In the genomic region with DNA sequence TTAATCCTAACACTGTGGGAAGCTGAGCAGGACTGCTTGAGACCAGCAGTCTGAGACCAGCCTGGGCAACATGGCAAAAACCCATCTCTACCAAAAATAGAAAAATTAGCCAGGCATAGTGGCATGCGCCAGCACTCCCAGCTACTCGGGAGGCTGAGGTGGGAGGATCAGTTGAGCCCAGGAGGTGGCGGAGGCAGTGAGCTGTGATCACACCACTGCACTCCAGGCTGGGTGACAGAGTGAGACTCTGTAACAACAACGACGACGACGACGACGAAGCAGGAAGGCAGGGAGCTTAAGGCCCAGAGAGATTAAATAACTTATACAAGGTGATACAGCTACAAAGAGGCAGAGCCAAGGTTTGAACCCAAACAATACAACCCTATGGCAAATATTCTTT, we compare ENCODE assay signal across 17 cellular contexts. TPM values are rescaled to one million over a fixed set of nuclear protein-coding genes. Genes with fewer than 3 reads are reported as not detected.
A peak's percentile ranks its signal among the peaks of the same experiment; 100 is the strongest.
DNase-seq lines count a peak whose midpoint lies in the region; ATAC-seq and TF ChIP-seq lines count a peak whose summit lies in the region.
"Had no signal": no experiment of that assay in that cellular context is flagged by ENCODE, and none has a peak within 500 bp of the region (broad histone marks: within the 10 kb centered on the region; RNA-seq: fewer than 3 reads in every experiment).

No MANE protein-coding gene starts in this region.

- H3K4me3 ChIP-seq in endodermal cell (ENCODE audit: low read length): no peak overlapping the region
- H3K4me3 ChIP-seq: MG63, Peyer's patch had no signal

- no peaks in the 10 kb centered on the region for H3K27me3 ChIP-seq in endodermal cell (ENCODE audit: control insufficient read depth, insufficient read depth, low read length, poor library complexity, severe bottlenecking)
- H3K27me3 ChIP-seq: MG63, Peyer's patch had no signal

- TF ChIP-seq CTCF in natural killer cell (IDR thresholded peaks at IDR 0.05) (no peak), endodermal cell (conservative IDR thresholded peaks at IDR 0.05) (no peak), progenitor cell of endocrine pancreas (IDR thresholded peaks at IDR 0.05; ENCODE audit: unreplicated experiment) (no peak)

- peaks cover 12% of the 10 kb centered on the region for H3K9me3 ChIP-seq in endodermal cell (ENCODE audit: control insufficient read depth, low read length)
- H3K9me3 ChIP-seq: MG63, Peyer's patch had no signal

- intact Hi-C loops in natural killer cell (cut with micrococcal nuclease): no loop called here

- no peak for DNase-seq in natural killer cell
- DNase-seq in natural killer cell treated with Interleukin-12 subunit alpha and Interleukin-12 subunit beta and Interleukin-15 and Interleukin-18, amount 100 ng/mL, for 72 hours (ENCODE audit: low spot score): no peak
- DNase-seq in endodermal cell: peak; percentile 46
- no peak for DNase-seq in progenitor cell of endocrine pancreas (ENCODE audit: low spot score, unreplicated experiment)
- DNase-seq in activated T-cell treated with anti-CD3 and anti-CD28 coated beads, Interleukin-2, amount 50 U/mL, for 4 hours: no peak
- no peak for DNase-seq in activated naive CD8-positive, alpha-beta T cell treated with anti-CD3 and anti-CD28 coated beads, Interleukin-2, amount 50 U/mL, for 24 hours
- DNase-seq: COR-L47, EL, MG63, NCI-H1092, NCI-H146, NCI-H2081, NCI-H510A treated with DMSO at 0.1 percent for 48 hours, Peyer's patch, Right ventricle myocardium superior had no signal

- WGBS in endodermal cell (ENCODE audit: insufficient coverage in 1 of 2, insufficient read length in 1 of 2), 2 experiments: 90 to 95% methylated on average over 3 to 9 of the region's 9 CpGs

- no peaks in the 10 kb centered on the region for H3K4me1 ChIP-seq in endodermal cell (ENCODE audit: control insufficient read depth, insufficient read depth, low read length)
- H3K4me1 ChIP-seq: Peyer's patch had no signal

- peaks cover 77% of the 10 kb centered on the region for H3K36me3 ChIP-seq in endodermal cell (ENCODE audit: control insufficient read depth, insufficient read depth, low read length)

- no peak overlapping the region for H3K9ac ChIP-seq in endodermal cell (ENCODE audit: extremely low read depth, low read length, poor library complexity, severe bottlenecking)

- H3K27ac ChIP-seq in endodermal cell (ENCODE audit: low read depth, low read length): no peak overlapping the region
- H3K27ac ChIP-seq: Peyer's patch had no signal

- no peaks in the 10 kb centered on the region for H3K27me3 Mint-ChIP-seq in natural killer cell (ENCODE audit: low read depth in 2 of 2)
- H3K27me3 Mint-ChIP-seq in natural killer cell treated with Interleukin-12 subunit alpha and Interleukin-12 subunit beta and Interleukin-15 and Interleukin-18, amount 100 ng/mL, for 72 hours: no peaks in the 10 kb centered on the region
- H3K27me3 Mint-ChIP-seq in endodermal cell (ENCODE audit: insufficient read depth): no peaks in the 10 kb centered on the region
- no peaks in the 10 kb centered on the region for H3K27me3 Mint-ChIP-seq in progenitor cell of endocrine pancreas
- H3K27me3 Mint-ChIP-seq in activated T-cell treated with anti-CD3 and anti-CD28 coated beads, Interleukin-2, amount 50 U/mL, for 4 hours (ENCODE audit: low read depth): no peaks in the 10 kb centered on the region
- H3K27me3 Mint-ChIP-seq in activated naive CD8-positive, alpha-beta T cell treated with anti-CD3 and anti-CD28 coated beads, Interleukin-2, amount 50 U/mL, for 24 hours: no peaks in the 10 kb centered on the region

- peaks cover 26% of the 10 kb centered on the region for H3K36me3 Mint-ChIP-seq in natural killer cell
- peaks cover 21% of the 10 kb centered on the region for H3K36me3 Mint-ChIP-seq in natural killer cell treated with Interleukin-12 subunit alpha and Interleukin-12 subunit beta and Interleukin-15 and Interleukin-18, amount 100 ng/mL, for 72 hours
- peaks cover 73% of the 10 kb centered on the region for H3K36me3 Mint-ChIP-seq in endodermal cell (ENCODE audit: low read depth)
- H3K36me3 Mint-ChIP-seq in progenitor cell of endocrine pancreas (ENCODE audit: insufficient read depth): peaks cover 45% of the 10 kb centered on the region
- H3K36me3 Mint-ChIP-seq in activated T-cell treated with anti-CD3 and anti-CD28 coated beads, Interleukin-2, amount 50 U/mL, for 4 hours (ENCODE audit: insufficient read depth): peaks cover 40% of the 10 kb centered on the region
- peaks cover 61% of the 10 kb centered on the region for H3K36me3 Mint-ChIP-seq in activated naive CD8-positive, alpha-beta T cell treated with anti-CD3 and anti-CD28 coated beads, Interleukin-2, amount 50 U/mL, for 24 hours (ENCODE audit: low read depth)

- H3K4me3 Mint-ChIP-seq in natural killer cell: no peak overlapping the region
- H3K4me3 Mint-ChIP-seq in natural killer cell treated with Interleukin-12 subunit alpha and Interleukin-12 subunit beta and Interleukin-15 and Interleukin-18, amount 100 ng/mL, for 72 hours: no peak overlapping the region
- H3K4me3 Mint-ChIP-seq in endodermal cell: no peak overlapping the region
- H3K4me3 Mint-ChIP-seq in progenitor cell of endocrine pancreas (ENCODE audit: low read depth): no peak overlapping the region
- no peak overlapping the region for H3K4me3 Mint-ChIP-seq in activated T-cell treated with anti-CD3 and anti-CD28 coated beads, Interleukin-2, amount 50 U/mL, for 4 hours
- no peak overlapping the region for H3K4me3 Mint-ChIP-seq in activated naive CD8-positive, alpha-beta T cell treated with anti-CD3 and anti-CD28 coated beads, Interleukin-2, amount 50 U/mL, for 24 hours
- H3K4me3 Mint-ChIP-seq: CD14-positive monocyte had no signal

- ATAC-seq in natural killer cell (no peak), GM19467 (IDR thresholded peaks at IDR 0.05; ENCODE audit: unreplicated experiment) (no peak)
- ATAC-seq in natural killer cell treated with Interleukin-12 subunit alpha and Interleukin-12 subunit beta and Interleukin-15 and Interleukin-18, amount 100 ng/mL, for 72 hours: no peak
- no peak for ATAC-seq in activated T-cell treated with anti-CD3 and anti-CD28 coated beads, Interleukin-2, amount 50 U/mL, for 4 hours
- ATAC-seq in activated naive CD8-positive, alpha-beta T cell treated with anti-CD3 and anti-CD28 coated beads, Interleukin-2, amount 50 U/mL, for 24 hours: no peak

- H3K27ac Mint-ChIP-seq in natural killer cell: peak overlapping the region; percentile 11 to 51
- no peak overlapping the region for H3K27ac Mint-ChIP-seq in natural killer cell treated with Interleukin-12 subunit alpha and Interleukin-12 subunit beta and Interleukin-15 and Interleukin-18, amount 100 ng/mL, for 72 hours
- H3K27ac Mint-ChIP-seq in endodermal cell: peak overlapping the region; percentile 33
- H3K27ac Mint-ChIP-seq in progenitor cell of endocrine pancreas: peak overlapping the region; percentile 75
- no peak overlapping the region for H3K27ac Mint-ChIP-seq in activated naive CD8-positive, alpha-beta T cell treated with anti-CD3 and anti-CD28 coated beads, Interleukin-2, amount 50 U/mL, for 24 hours

- H3K4me1 Mint-ChIP-seq in natural killer cell (peaks cover 5 to 12% of the 10 kb centered on the region in 2 donors), endodermal cell (peaks cover 5% of the 10 kb centered on the region), progenitor cell of endocrine pancreas (ENCODE audit: low read depth) (peaks cover 4% of the 10 kb centered on the region)
- H3K4me1 Mint-ChIP-seq in natural killer cell treated with Interleukin-12 subunit alpha and Interleukin-12 subunit beta and Interleukin-15 and Interleukin-18, amount 100 ng/mL, for 72 hours (ENCODE audit: low read depth in 2 of 2): peaks cover 0 to 16% of the 10 kb centered on the region in 2 donors
- H3K4me1 Mint-ChIP-seq in activated T-cell treated with anti-CD3 and anti-CD28 coated beads, Interleukin-2, amount 50 U/mL, for 4 hours (ENCODE audit: low read depth): peaks cover 2% of the 10 kb centered on the region
- no peaks in the 10 kb centered on the region for H3K4me1 Mint-ChIP-seq in activated naive CD8-positive, alpha-beta T cell treated with anti-CD3 and anti-CD28 coated beads, Interleukin-2, amount 50 U/mL, for 24 hours
- H3K4me1 Mint-ChIP-seq: CD14-positive monocyte had no signal

- no peaks in the 10 kb centered on the region for H3K9me3 Mint-ChIP-seq in natural killer cell
- no peaks in the 10 kb centered on the region for H3K9me3 Mint-ChIP-seq in natural killer cell treated with Interleukin-12 subunit alpha and Interleukin-12 subunit beta and Interleukin-15 and Interleukin-18, amount 100 ng/mL, for 72 hours
- peaks cover 19% of the 10 kb centered on the region for H3K9me3 Mint-ChIP-seq in endodermal cell
- H3K9me3 Mint-ChIP-seq in progenitor cell of endocrine pancreas (ENCODE audit: low read depth): peaks cover 9% of the 10 kb centered on the region
- no peaks in the 10 kb centered on the region for H3K9me3 Mint-ChIP-seq in activated T-cell treated with anti-CD3 and anti-CD28 coated beads, Interleukin-2, amount 50 U/mL, for 4 hours
- no peaks in the 10 kb centered on the region for H3K9me3 Mint-ChIP-seq in activated naive CD8-positive, alpha-beta T cell treated with anti-CD3 and anti-CD28 coated beads, Interleukin-2, amount 50 U/mL, for 24 hours

RNA-seq across cellular contexts. Expression of gene CFAP36, which starts 37.3 kb away (rescaled TPM):
- 10 to 100 TPM; 11.6 to 14.3 (median 12.4) TPM for total RNA-seq in natural killer cell
- 10 to 100 TPM; 20.0 to 24.7 TPM for total RNA-seq in natural killer cell treated with Interleukin-12 subunit alpha and Interleukin-12 subunit beta and Interleukin-15 and Interleukin-18, amount 100 ng/mL, for 72 hours
- 10 to 100 TPM; 35.7 to 50.1 TPM for total RNA-seq in endodermal cell
- 46.7 TPM for polyA plus RNA-seq in endodermal cell (2013, experiment 1 of 2)
- 53.9 TPM for polyA plus RNA-seq in endodermal cell (2013, experiment 2 of 2)
- total RNA-seq in progenitor cell of endocrine pancreas: 61.2 and 64.3 TPM in 2 replicates
- 10 to 100 TPM; 24.0 to 26.0 (median 25.8) TPM for total RNA-seq in activated T-cell treated with anti-CD3 and anti-CD28 coated beads, Interleukin-2, amount 50 U/mL, for 4 hours

Comparison
In these comparisons a context has a peak if more than half of its experiments do, and no peak if none do; other contexts are left out.
1. H3K27ac Mint-ChIP-seq: peak in natural killer cell (2 of 2), endodermal cell (single experiment) and progenitor cell of endocrine pancreas (single experiment); none in natural killer cell treated with Interleukin-12 subunit alpha and Interleukin-12 subunit beta and Interleukin-15 and Interleukin-18, amount 100 ng/mL, for 72 hours (0 of 2) and activated naive CD8-positive, alpha-beta T cell treated with anti-CD3 and anti-CD28 coated beads, Interleukin-2, amount 50 U/mL, for 24 hours (single experiment).